Comparison of ENCODE assay signal across 8 cellular contexts in genomic region chr3:194485471-194485875, GRCh38. TPM values are rescaled to one million over a fixed set of nuclear protein-coding genes. Genes with fewer than 3 reads are reported as not detected.
A peak's percentile ranks its signal among the peaks of the same experiment; 100 is the strongest.
DNase-seq lines count a peak whose midpoint lies in the region; ATAC-seq and TF ChIP-seq lines count a peak whose summit lies in the region.

No MANE protein-coding gene starts in this region.

- no peak overlapping the region for H4K8ac ChIP-seq in mesendoderm (ENCODE audit: low read depth, low read length)

- H3K4me3 Mint-ChIP-seq in CD14-positive monocyte = peak overlapping the region; percentile 92 to 97

- H3K79me1 ChIP-seq in mesendoderm (ENCODE audit: low read length) = peaks cover 3% of the 10 kb centered on the region

- H2BK15ac ChIP-seq in mesendoderm (replicated peaks; ENCODE audit: low read depth) = no peak overlapping the region

- no peak overlapping the region for H3K23ac ChIP-seq in mesendoderm (ENCODE audit: low read length)

- 0% methylated on average over 6 of the region's 6 CpGs for WGBS in mammary epithelial cell (ENCODE audit: low coverage, missing lambda C conversion rate)
- WGBS in mesendoderm (ENCODE audit: extremely low coverage, insufficient coverage, low lambda C conversion rate) = 100% methylated on average over 2 of the region's 6 CpGs

- H3K4ac ChIP-seq in mesendoderm (ENCODE audit: low read depth, low read length) = no peak overlapping the region

- no peak for TF ChIP-seq CTCF in CD14-positive monocyte (IDR thresholded peaks at IDR 0.05)
- TF ChIP-seq CTCF in mammary epithelial cell (conservative IDR thresholded peaks at IDR 0.05 in 1 of 2, IDR thresholded peaks at IDR 0.05 in 1 of 2; ENCODE audit: extremely low read depth in 1 of 2, insufficient read depth in 1 of 2, low read depth in 1 of 2, low read length in 2 of 2) = no peak

- peaks cover 67% of the 10 kb centered on the region for H3K4me1 Mint-ChIP-seq in CD14-positive monocyte

- H3K36me3 Mint-ChIP-seq in CD14-positive monocyte = peaks cover 20 to 24% of the 10 kb centered on the region in 2 donors

- H3K4me3 ChIP-seq in mammary epithelial cell (replicated peaks in 1 of 3; ENCODE audit: insufficient read depth in 1 of 3, low read depth in 2 of 3, low read length in 3 of 3) (peak overlapping the region; percentile 62 to 76 (median 64)), mesendoderm (ENCODE audit: low read length) (peak overlapping the region; percentile 81)

- DNase-seq in CD14-positive monocyte (ENCODE audit: low spot score) = no peak
- peak; percentile 12 for DNase-seq in KBM-7
- peak; percentile 35 for DNase-seq in mammary epithelial cell
- DNase-seq in mesendoderm = no peak
- DNase-seq in LoVo (ENCODE audit: low spot score) = no peak
- DNase-seq in NCI-H526 (lab: John Stamatoyannopoulos, UW) = no peak

- no peaks in the 10 kb centered on the region for H4K20me1 ChIP-seq in mammary epithelial cell (ENCODE audit: insufficient read depth, low read length)

- dilution Hi-C loops in mammary epithelial cell (cut with HindIII; ENCODE audit: low sequenced_read_pairs) = loop anchor here (5.0 kb wide), 1 partner anchor 102 kb away; no protein-coding TSS in a partner anchor

- H3K27me3 ChIP-seq in mammary epithelial cell (ENCODE audit: insufficient read depth, low read length) (no peaks in the 10 kb centered on the region), mesendoderm (ENCODE audit: insufficient read depth, low read length, poor library complexity) (no peaks in the 10 kb centered on the region)

- H3K27ac Mint-ChIP-seq in CD14-positive monocyte = peak overlapping the region; percentile 84 to 97 (median 94)

- H4K5ac ChIP-seq in mesendoderm (ENCODE audit: low read length) = no peak overlapping the region

- no TSS peak for BruUV-seq in mammary epithelial cell (replicated peaks; lab: Mats Ljungman, UMichigan)

- H3K4me1 ChIP-seq in mammary epithelial cell (ENCODE audit: insufficient read depth, low read length) = peaks cover 46% of the 10 kb centered on the region
- H3K4me1 ChIP-seq in mesendoderm (ENCODE audit: control insufficient read depth, low read depth, low read length) = peaks cover 7% of the 10 kb centered on the region

- H3K56ac ChIP-seq in mesendoderm (ENCODE audit: low read length) = peak overlapping the region; percentile 92

- peak overlapping the region; percentile 76 for H3K27ac ChIP-seq in mammary epithelial cell (ENCODE audit: insufficient read depth, low read depth, low read length)
- no peak overlapping the region for H3K27ac ChIP-seq in mesendoderm (ENCODE audit: low read depth, low read length)

- in situ Hi-C loops in KBM-7 (cut with MboI; ENCODE audit: low pct_unique_long_range_greater_than_20kb, low sequenced_read_pairs) (no loop called here), mammary epithelial cell (cut with MboI; ENCODE audit: low sequenced_read_pairs in 2 of 2) (loop anchor here in 1 of 2 donors (5.0 kb wide), 1 partner anchor 37 kb away; no protein-coding TSS in a partner anchor)

- peaks cover 0 to 5% (median 1%) of the 10 kb centered on the region in 3 donors for H3K27me3 Mint-ChIP-seq in CD14-positive monocyte (ENCODE audit: low read depth in 3 of 3)

- no peak overlapping the region for H2BK5ac ChIP-seq in mesendoderm (ENCODE audit: low read length)

- H3K9me3 Mint-ChIP-seq in CD14-positive monocyte = peaks cover 0 to 2% (median 0%) of the 10 kb centered on the region in 7 donors

- no peaks in the 10 kb centered on the region for H3K9me3 ChIP-seq in mammary epithelial cell (replicated peaks; ENCODE audit: insufficient read depth, low read length)

- no peak overlapping the region for H2AK5ac ChIP-seq in mesendoderm (ENCODE audit: low read length)

- H3K36me3 ChIP-seq in mammary epithelial cell (ENCODE audit: insufficient read depth, low read length) = peaks cover 2% of the 10 kb centered on the region
- no peaks in the 10 kb centered on the region for H3K36me3 ChIP-seq in mesendoderm (ENCODE audit: control insufficient read depth, insufficient read depth, low read length)

- no peak overlapping the region for H3K18ac ChIP-seq in mesendoderm (ENCODE audit: low read length)

- CTCF ChIA-PET in mammary epithelial cell (lab: Charles Lee; ENCODE audit: low non-redundant PET) = no interaction called here

- H3K4me2 ChIP-seq in mammary epithelial cell (ENCODE audit: insufficient read depth, low read depth, low read length) = peak overlapping the region; percentile 96
- peak overlapping the region; percentile 73 for H3K4me2 ChIP-seq in mesendoderm (ENCODE audit: low read length)

- no peak overlapping the region for H2BK120ac ChIP-seq in mesendoderm (ENCODE audit: low read depth, low read length)

- H3K79me2 ChIP-seq in mammary epithelial cell (ENCODE audit: insufficient read depth, low read length) = peaks cover 62% of the 10 kb centered on the region
- peaks cover 46% of the 10 kb centered on the region for H3K79me2 ChIP-seq in mesendoderm (ENCODE audit: control insufficient read depth, insufficient read depth, low read length)

- H3K9ac ChIP-seq in mammary epithelial cell (ENCODE audit: insufficient read depth, low read length) (peak overlapping the region; percentile 82), mesendoderm (ENCODE audit: low read length) (peak overlapping the region; percentile 93)

- ATAC-seq in GM21737 (IDR thresholded peaks at IDR 0.05; ENCODE audit: unreplicated experiment) (no peak), HG02973 (IDR thresholded peaks at IDR 0.05; ENCODE audit: unreplicated experiment) (no peak)

- intact Hi-C loops in CD14-positive monocyte (cut with micrococcal nuclease) = loop anchor here (5.0 kb wide), 4 partner anchors 42 to 617 kb away; no protein-coding TSS in a partner anchor
- intact Hi-C loops in mammary epithelial cell (cut with micrococcal nuclease) = loop anchor here (1.0 to 10.0 kb wide), 2 partner anchors 108 to 779 kb away; no protein-coding TSS in a partner anchor

- peak overlapping the region; percentile 45 for H2AFZ ChIP-seq in mammary epithelial cell (ENCODE audit: low read depth, low read length)

RNA-seq across cellular contexts. Expression of gene ATP13A3, which starts 1.3 kb away (rescaled TPM):
- polyA plus RNA-seq in CD14-positive monocyte = 1 to 10 TPM; 4.7 to 5.2 TPM
- 100 to 1,000 TPM; 151 to 226 TPM for total RNA-seq in mammary epithelial cell
- 65.5 TPM for polyA plus RNA-seq in mammary epithelial cell
- polyA minus RNA-seq in mammary epithelial cell = 76.2 TPM
- 43.8 TPM for polyA plus RNA-seq in mesendoderm (2013, experiment 1 of 2)
- 42.9 TPM for polyA plus RNA-seq in mesendoderm (2013, experiment 2 of 2)

Comparison
In these comparisons a context has a peak if more than half of its experiments do, and no peak if none do; other contexts are left out.
1. DNase-seq: peak in KBM-7 (single experiment) and mammary epithelial cell (single experiment); none in CD14-positive monocyte (single experiment), mesendoderm (single experiment), LoVo (single experiment) and NCI-H526 (0 of 2).
2. RNA of gene ATP13A3, which starts 1.3 kb away (polyA plus RNA-seq): 65.5 TPM in mammary epithelial cell (single experiment); 4.7 to 5.2 TPM in CD14-positive monocyte; every median in the first group is over 10 times any median in the second.